In the genomic region with DNA sequence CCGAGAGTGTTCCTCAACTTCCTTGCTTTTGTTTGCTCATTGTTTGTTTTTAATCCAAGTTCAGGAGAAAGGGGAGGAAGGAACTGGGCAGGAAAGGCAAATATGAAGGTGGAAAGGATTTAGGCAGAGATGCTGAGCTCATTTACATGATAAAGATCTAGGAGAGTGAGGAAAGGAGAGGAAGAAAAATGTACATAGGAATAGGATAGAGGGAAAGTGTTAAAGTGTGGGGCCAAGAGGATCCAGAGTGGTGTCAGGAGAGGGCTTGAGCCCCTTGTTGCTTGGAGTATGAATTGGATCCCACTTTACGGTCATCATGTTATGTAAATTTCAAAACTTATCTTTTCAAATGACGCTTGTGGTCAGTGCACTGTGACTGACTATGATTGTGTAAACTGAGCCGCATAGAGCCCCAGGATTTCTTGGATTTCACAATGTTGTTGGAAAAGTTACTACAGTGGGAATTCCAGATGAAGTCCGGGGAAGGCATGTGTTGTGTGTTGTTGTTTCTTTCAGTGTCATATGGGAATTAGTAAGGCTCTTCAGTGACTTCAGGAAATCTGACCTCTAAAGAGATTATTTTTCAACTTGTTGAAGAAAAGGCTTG, we compare ENCODE assay signal across 12 cellular contexts. TPM values are rescaled to one million over a fixed set of nuclear protein-coding genes. Genes with fewer than 3 reads are reported as not detected.
DNase-seq lines count a peak whose midpoint lies in the region; ATAC-seq and TF ChIP-seq lines count a peak whose summit lies in the region.
"Had no signal": no experiment of that assay in that cellular context is flagged by ENCODE, and none has a peak within 500 bp of the region (broad histone marks: within the 10 kb centered on the region; RNA-seq: fewer than 3 reads in every experiment).

No MANE protein-coding gene starts in this region.

- H3K36me3 ChIP-seq in esophagus squamous epithelium (no peaks in the 10 kb centered on the region), osteoblast (ENCODE audit: insufficient read depth, low read length) (no peaks in the 10 kb centered on the region)

- no peak overlapping the region for H3K4me3 ChIP-seq in esophagus squamous epithelium
- H3K4me3 ChIP-seq in osteoblast (ENCODE audit: insufficient read depth, low read length): no peak overlapping the region

- H3K27me3 ChIP-seq in esophagus squamous epithelium (no peaks in the 10 kb centered on the region), osteoblast (ENCODE audit: insufficient read depth, low read length) (no peaks in the 10 kb centered on the region)

- H3K27ac ChIP-seq in esophagus squamous epithelium: peak overlapping the region in 3 of 4 donors; percentile 39 to 79 (median 66)
- peak overlapping the region; percentile 84 for H3K27ac ChIP-seq in osteoblast (ENCODE audit: low read depth, low read length)

- 48 to 57% methylated on average over 5 of the region's 5 CpGs for WGBS in esophagus squamous epithelium, 2 donors

- TF ChIP-seq CTCF in AG09319 (IDR thresholded peaks at IDR 0.05; ENCODE audit: low read depth, low read length): no peak
- TF ChIP-seq CTCF in esophagus squamous epithelium (IDR thresholded peaks at IDR 0.05): no peak
- TF ChIP-seq CTCF in osteoblast (IDR thresholded peaks at IDR 0.05; ENCODE audit: extremely low read depth, low read depth, low read length): no peak

- no peaks in the 10 kb centered on the region for H3K79me2 ChIP-seq in osteoblast (ENCODE audit: insufficient read depth, low read length)

- ATAC-seq in esophagus mucosa: no peak
- ATAC-seq in GM19467 (IDR thresholded peaks at IDR 0.05; ENCODE audit: unreplicated experiment): no peak
- ATAC-seq: activated naive CD8-positive, alpha-beta T cell treated with anti-CD3 and anti-CD28 coated beads, Interleukin-2, amount 50 U/mL, for 24 hours had no signal

- H3K4me1 ChIP-seq in esophagus squamous epithelium: peaks cover 0 to 36% (median 16%) of the 10 kb centered on the region in 3 donors
- H3K4me1 ChIP-seq in osteoblast (ENCODE audit: insufficient read depth, low read length): peaks cover 31% of the 10 kb centered on the region

- H3K4me2 ChIP-seq in osteoblast (ENCODE audit: insufficient read depth, low read length): peak overlapping the region; percentile 55

- DNase-seq in AG09319 (ENCODE audit: extremely low read depth, low read depth) (peak; percentile 88), NCI-H226 (peak; percentile 82), esophagus squamous epithelium (lab: John Stamatoyannopoulos, UW) (no peak), osteoblast (ENCODE audit: insufficient read length, low spot score, missing footprints) (no peak), DMS53 (lab: John Stamatoyannopoulos, UW) (no peak), SKM-1 treated with dmso at 0.1 percent for 144 hours (lab: John Stamatoyannopoulos, UW; ENCODE audit: unreplicated experiment) (no peak)
- DNase-seq: activated CD4-positive, alpha-beta T cell treated with anti-CD3 and anti-CD28 coated beads, Interleukin-2, amount 10 ng/mL, durations not matched to agents 7 days and 5 days; activated naive CD8-positive, alpha-beta T cell treated with anti-CD3 and anti-CD28 coated beads, Interleukin-2, amount 50 U/mL, for 24 hours; CD4-positive, CD25-positive, alpha-beta regulatory T cell; NCI-H1417 treated with DMSO at 0.1 percent for 48 hours had no signal

- H3K9me3 ChIP-seq in esophagus squamous epithelium: no peaks in the 10 kb centered on the region
- H3K9me3 ChIP-seq in osteoblast (ENCODE audit: low read depth, low read length): no peaks in the 10 kb centered on the region

- H2AFZ ChIP-seq in osteoblast (ENCODE audit: low read length): peak overlapping the region; percentile 17

- no peaks in the 10 kb centered on the region for H4K20me1 ChIP-seq in osteoblast (ENCODE audit: insufficient read depth, low read length)

- intact Hi-C loops in esophagus squamous epithelium (cut with DNase I): loop anchor here (10.0 kb wide), 1 partner anchor 51 kb away; no protein-coding TSS in a partner anchor

- TF ChIP-seq POLR2A in esophagus squamous epithelium (IDR thresholded peaks at IDR 0.05): no peak

RNA-seq across cellular contexts. Expression of a gene that starts 15.0 kb away (rescaled TPM):
- total RNA-seq in esophagus squamous epithelium: 10 to 100 TPM; 30.9 to 67.9 (median 56.0) TPM
- total RNA-seq in osteoblast: 18.1 and 29.5 TPM in 2 replicates
- 74.3 TPM for total RNA-seq in esophagus mucosa

RNA-seq across cellular contexts. Expression of a gene that starts 17.8 kb away (rescaled TPM):
- total RNA-seq in esophagus squamous epithelium (not detected), osteoblast (not detected in 2 replicates), esophagus mucosa (not detected)
- total RNA-seq: activated CD4-positive, alpha-beta T cell treated with anti-CD3 and anti-CD28 coated beads, Interleukin-2, amount 10 ng/mL, durations not matched to agents 7 days and 5 days; CD4-positive, CD25-positive, alpha-beta regulatory T cell had no signal

Comparison
In these comparisons a context has a peak if more than half of its experiments do, and no peak if none do; other contexts are left out.
1. DNase-seq: peak in AG09319 (single experiment) and NCI-H226 (single experiment); none in esophagus squamous epithelium (single experiment), osteoblast (single experiment), DMS53 (single experiment) and SKM-1 treated with dmso at 0.1 percent for 144 hours (single experiment).